ENCODE assay signal across 1 cellular context in the genomic region with DNA sequence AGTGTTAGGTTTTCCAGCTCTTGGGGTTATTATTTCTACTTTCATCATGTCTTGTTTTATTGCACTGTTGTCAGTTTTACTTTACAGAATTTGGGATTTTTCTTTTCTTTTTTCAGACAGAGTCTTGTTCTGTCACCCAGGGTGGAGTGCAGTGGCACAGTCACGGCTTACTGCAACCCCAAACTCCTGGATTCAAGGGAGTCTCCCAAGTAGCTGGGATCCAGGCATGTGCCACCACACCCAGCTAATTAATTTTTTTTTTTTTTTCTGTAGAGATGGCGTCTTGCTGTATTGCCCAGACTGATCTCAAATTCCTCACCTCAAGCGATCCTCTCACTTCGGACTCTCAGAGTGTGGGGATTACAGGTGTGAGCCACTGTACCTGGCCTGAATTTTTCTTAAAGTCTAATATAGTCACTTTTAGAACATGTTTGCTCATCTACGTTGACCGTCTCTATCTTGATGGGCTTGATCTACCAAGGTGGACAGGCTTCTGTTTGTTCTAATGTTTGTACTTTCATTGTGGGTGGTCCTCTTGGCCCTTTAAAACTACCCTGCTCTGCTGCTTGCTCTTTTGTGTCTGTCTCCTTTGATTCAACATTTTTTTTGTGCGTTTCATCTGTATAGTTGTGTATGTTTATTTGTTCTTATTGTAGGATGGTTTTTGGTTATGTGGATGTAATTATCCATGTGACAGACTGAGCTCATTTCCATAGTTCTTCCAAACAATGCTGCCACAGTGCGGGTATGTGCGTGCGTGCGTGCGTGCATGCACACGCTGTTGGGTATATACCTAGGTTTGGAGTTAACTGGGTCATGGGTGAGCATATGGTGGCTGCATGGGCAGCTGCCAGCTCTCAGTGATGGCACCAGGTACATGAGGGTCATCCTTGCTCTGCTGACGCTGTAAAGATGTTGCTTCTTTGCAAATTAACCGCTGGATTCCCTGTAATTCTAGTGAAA.
TF ChIP-seq lines count a peak whose summit lies in the region.

No MANE protein-coding gene starts in this region.

TF ChIP-seq in GM23338, 12 proteins besides CTCF, POLR2A, EP300 and RAD21 (continued from another document):
- TF ChIP-seq, protein P1, sequence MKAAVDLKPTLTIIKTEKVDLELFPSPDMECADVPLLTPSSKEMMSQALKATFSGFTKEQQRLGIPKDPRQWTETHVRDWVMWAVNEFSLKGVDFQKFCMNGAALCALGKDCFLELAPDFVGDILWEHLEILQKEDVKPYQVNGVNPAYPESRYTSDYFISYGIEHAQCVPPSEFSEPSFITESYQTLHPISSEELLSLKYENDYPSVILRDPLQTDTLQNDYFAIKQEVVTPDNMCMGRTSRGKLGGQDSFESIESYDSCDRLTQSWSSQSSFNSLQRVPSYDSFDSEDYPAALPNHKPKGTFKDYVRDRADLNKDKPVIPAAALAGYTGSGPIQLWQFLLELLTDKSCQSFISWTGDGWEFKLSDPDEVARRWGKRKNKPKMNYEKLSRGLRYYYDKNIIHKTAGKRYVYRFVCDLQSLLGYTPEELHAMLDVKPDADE (IDR thresholded peaks at IDR 0.05), result no peak
- TF ChIP-seq STAT1 (IDR thresholded peaks at IDR 0.05; ENCODE audit: unreplicated experiment) (no peak), CREB1 (CRISPR knock-in tag; IDR thresholded peaks at IDR 0.05; ENCODE audit: low read depth) (no peak), EZH2 (IDR thresholded peaks at IDR 0.05; ENCODE audit: low read depth, unreplicated experiment) (no peak), EZH2phosphoT487 (IDR thresholded peaks at IDR 0.05; ENCODE audit: unreplicated experiment) (no peak), POLR2AphosphoS5 (IDR thresholded peaks at IDR 0.05; ENCODE audit: low read depth) (no peak), NANOG (IDR thresholded peaks at IDR 0.05; ENCODE audit: borderline replicate concordance) (no peak), JUNB (IDR thresholded peaks at IDR 0.05; ENCODE audit: unreplicated experiment) (no peak), ZNF114 (CRISPR knock-in tag; IDR thresholded peaks at IDR 0.05) (no peak)
- TF ChIP-seq, protein P2, sequence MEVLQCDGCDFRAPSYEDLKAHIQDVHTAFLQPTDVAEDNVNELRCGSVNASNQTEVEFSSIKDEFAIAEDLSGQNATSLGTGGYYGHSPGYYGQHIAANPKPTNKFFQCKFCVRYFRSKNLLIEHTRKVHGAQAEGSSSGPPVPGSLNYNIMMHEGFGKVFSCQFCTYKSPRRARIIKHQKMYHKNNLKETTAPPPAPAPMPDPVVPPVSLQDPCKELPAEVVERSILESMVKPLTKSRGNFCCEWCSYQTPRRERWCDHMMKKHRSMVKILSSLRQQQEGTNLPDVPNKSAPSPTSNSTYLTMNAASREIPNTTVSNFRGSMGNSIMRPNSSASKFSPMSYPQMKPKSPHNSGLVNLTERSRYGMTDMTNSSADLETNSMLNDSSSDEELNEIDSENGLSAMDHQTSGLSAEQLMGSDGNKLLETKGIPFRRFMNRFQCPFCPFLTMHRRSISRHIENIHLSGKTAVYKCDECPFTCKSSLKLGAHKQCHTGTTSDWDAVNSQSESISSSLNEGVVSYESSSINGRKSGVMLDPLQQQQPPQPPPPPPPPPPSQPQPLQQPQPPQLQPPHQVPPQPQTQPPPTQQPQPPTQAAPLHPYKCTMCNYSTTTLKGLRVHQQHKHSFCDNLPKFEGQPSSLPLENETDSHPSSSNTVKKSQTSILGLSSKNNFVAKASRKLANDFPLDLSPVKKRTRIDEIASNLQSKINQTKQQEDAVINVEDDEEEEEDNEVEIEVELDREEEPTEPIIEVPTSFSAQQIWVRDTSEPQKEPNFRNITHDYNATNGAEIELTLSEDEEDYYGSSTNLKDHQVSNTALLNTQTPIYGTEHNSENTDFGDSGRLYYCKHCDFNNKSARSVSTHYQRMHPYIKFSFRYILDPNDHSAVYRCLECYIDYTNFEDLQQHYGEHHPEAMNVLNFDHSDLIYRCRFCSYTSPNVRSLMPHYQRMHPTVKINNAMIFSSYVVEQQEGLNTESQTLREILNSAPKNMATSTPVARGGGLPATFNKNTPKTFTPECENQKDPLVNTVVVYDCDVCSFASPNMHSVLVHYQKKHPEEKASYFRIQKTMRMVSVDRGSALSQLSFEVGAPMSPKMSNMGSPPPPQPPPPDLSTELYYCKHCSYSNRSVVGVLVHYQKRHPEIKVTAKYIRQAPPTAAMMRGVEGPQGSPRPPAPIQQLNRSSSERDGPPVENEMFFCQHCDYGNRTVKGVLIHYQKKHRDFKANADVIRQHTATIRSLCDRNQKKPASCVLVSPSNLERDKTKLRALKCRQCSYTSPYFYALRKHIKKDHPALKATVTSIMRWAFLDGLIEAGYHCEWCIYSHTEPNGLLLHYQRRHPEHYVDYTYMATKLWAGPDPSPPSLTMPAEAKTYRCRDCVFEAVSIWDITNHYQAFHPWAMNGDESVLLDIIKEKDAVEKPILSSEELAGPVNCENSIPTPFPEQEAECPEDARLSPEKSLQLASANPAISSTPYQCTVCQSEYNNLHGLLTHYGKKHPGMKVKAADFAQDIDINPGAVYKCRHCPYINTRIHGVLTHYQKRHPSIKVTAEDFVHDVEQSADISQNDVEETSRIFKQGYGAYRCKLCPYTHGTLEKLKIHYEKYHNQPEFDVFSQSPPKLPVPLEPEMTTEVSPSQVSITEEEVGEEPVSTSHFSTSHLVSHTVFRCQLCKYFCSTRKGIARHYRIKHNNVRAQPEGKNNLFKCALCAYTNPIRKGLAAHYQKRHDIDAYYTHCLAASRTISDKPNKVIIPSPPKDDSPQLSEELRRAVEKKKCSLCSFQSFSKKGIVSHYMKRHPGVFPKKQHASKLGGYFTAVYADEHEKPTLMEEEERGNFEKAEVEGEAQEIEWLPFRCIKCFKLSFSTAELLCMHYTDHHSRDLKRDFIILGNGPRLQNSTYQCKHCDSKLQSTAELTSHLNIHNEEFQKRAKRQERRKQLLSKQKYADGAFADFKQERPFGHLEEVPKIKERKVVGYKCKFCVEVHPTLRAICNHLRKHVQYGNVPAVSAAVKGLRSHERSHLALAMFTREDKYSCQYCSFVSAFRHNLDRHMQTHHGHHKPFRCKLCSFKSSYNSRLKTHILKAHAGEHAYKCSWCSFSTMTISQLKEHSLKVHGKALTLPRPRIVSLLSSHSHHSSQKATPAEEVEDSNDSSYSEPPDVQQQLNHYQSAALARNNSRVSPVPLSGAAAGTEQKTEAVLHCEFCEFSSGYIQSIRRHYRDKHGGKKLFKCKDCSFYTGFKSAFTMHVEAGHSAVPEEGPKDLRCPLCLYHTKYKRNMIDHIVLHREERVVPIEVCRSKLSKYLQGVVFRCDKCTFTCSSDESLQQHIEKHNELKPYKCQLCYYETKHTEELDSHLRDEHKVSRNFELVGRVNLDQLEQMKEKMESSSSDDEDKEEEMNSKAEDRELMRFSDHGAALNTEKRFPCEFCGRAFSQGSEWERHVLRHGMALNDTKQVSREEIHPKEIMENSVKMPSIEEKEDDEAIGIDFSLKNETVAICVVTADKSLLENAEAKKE (CRISPR knock-in tag; IDR thresholded peaks at IDR 0.05), result no peak
- TF ChIP-seq, protein P3, sequence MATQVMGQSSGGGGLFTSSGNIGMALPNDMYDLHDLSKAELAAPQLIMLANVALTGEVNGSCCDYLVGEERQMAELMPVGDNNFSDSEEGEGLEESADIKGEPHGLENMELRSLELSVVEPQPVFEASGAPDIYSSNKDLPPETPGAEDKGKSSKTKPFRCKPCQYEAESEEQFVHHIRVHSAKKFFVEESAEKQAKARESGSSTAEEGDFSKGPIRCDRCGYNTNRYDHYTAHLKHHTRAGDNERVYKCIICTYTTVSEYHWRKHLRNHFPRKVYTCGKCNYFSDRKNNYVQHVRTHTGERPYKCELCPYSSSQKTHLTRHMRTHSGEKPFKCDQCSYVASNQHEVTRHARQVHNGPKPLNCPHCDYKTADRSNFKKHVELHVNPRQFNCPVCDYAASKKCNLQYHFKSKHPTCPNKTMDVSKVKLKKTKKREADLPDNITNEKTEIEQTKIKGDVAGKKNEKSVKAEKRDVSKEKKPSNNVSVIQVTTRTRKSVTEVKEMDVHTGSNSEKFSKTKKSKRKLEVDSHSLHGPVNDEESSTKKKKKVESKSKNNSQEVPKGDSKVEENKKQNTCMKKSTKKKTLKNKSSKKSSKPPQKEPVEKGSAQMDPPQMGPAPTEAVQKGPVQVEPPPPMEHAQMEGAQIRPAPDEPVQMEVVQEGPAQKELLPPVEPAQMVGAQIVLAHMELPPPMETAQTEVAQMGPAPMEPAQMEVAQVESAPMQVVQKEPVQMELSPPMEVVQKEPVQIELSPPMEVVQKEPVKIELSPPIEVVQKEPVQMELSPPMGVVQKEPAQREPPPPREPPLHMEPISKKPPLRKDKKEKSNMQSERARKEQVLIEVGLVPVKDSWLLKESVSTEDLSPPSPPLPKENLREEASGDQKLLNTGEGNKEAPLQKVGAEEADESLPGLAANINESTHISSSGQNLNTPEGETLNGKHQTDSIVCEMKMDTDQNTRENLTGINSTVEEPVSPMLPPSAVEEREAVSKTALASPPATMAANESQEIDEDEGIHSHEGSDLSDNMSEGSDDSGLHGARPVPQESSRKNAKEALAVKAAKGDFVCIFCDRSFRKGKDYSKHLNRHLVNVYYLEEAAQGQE (IDR thresholded peaks at IDR 0.05; ENCODE audit: unreplicated experiment), result no peak
